Comparison of ENCODE assay signal across 19 cellular contexts in the genomic region with DNA sequence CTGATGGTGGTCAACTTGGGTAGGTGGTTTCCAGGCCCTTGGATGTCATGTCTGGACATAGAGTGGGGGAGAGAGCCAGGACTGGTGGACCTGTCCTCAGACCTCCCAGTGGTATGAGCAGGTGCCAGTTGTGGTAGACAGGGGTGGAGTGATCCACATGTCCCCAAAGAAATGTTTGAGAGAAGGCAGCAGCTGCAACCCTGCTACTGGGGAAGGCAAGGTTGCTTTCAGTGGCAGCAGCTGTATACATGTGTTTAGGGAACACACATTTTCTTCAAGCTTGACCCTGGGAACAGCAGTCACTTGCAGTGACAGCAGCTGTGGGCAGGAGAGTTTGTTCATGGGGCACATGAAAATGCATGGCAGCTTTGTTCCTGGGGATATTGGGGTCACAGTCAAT.
"Had no signal": no experiment of that assay in that cellular context is flagged by ENCODE, and none has a peak within 500 bp of the region (broad histone marks: within the 10 kb centered on the region; RNA-seq: fewer than 3 reads in every experiment).

No MANE protein-coding gene starts in this region.

- H3K27ac ChIP-seq: HL-60 had no signal

- DNase-seq: KBM-7, NCI-H1048, NCI-H1105 treated with DMSO at 0.1 percent for 48 hours, NCI-H1417 treated with DMSO at 0.1 percent for 48 hours, NCI-H146, NCI-H1694 treated with DMSO at 0.1 percent for 48 hours, NCI-H1930, NCI-H2081, NCI-H2107, NCI-H2227 treated with DMSO at 0.1 percent for 48 hours, NCI-H524 treated with DMSO at 0.1 percent for 48 hours, NCI-H69, NCI-H774, Right ventricle myocardium superior, RPMI8226, SIG-M5, SK-N-SH, SW 1271 had no signal

- H3K4me2 ChIP-seq: SK-N-SH had no signal

- H3K9ac ChIP-seq: SK-N-SH had no signal
